28 cellular contexts compared by ENCODE assay signal in the genomic region with DNA sequence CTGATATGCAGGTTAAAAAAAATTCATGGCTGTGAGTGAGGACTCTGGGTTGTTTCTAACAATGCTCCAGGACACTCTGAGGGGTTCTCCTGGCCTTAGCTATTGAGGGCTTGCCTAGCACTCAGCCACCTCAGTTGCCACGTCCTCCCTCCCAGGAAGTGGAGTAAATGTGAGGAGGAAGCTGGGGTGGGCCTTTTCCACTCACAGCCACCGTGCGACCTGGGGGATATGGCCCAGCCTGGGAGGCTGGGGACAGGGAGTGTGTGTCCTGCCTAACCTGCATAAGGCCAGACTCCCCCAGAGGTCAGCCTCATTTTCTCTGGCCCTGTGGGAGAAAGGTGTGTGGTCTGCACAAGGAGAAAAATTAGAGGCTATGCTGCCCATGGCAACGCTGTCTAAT.
"Had no signal": no experiment of that assay in that cellular context is flagged by ENCODE, and none has a peak within 500 bp of the region (broad histone marks: within the 10 kb centered on the region; RNA-seq: fewer than 3 reads in every experiment).

No MANE protein-coding gene starts in this region.

- H3K4me1 ChIP-seq: esophagus squamous epithelium, parathyroid adenoma, stomach, thyroid gland had no signal

- H3K9me3 ChIP-seq: esophagus squamous epithelium, heart right ventricle, neutrophil, stomach, thyroid gland had no signal

- H3K36me3 ChIP-seq: thyroid gland had no signal

- H3K4me2 ChIP-seq: smooth muscle cell had no signal

- H3K27me3 Mint-ChIP-seq: effector memory CD8-positive, alpha-beta T cell; naive thymus-derived CD8-positive, alpha-beta T cell had no signal

- H3K9ac ChIP-seq: parathyroid adenoma had no signal

- H2AFZ ChIP-seq: parathyroid adenoma had no signal

- H3K79me2 ChIP-seq: parathyroid adenoma had no signal

- H3K27ac ChIP-seq: coronary artery, esophagus squamous epithelium, heart right ventricle, neutrophil, parathyroid adenoma, stomach, thyroid gland had no signal

- H3K4me3 Mint-ChIP-seq: effector memory CD8-positive, alpha-beta T cell; naive thymus-derived CD8-positive, alpha-beta T cell; neural crest cell had no signal

- H3K4me1 Mint-ChIP-seq: neural crest cell had no signal

- H3K27ac Mint-ChIP-seq: progenitor cell of endocrine pancreas had no signal

- ATAC-seq: effector memory CD8-positive, alpha-beta T cell; naive thymus-derived CD8-positive, alpha-beta T cell; sciatic nerve had no signal

- H3K9me3 Mint-ChIP-seq: effector memory CD8-positive, alpha-beta T cell; naive thymus-derived CD8-positive, alpha-beta T cell; neural crest cell had no signal

- DNase-seq: dermis blood vessel endothelial cell; effector memory CD8-positive, alpha-beta T cell; erythroblast; esophagus squamous epithelium; foreskin melanocyte; glutamatergic neuron; heart right ventricle; hippocampal formation; islet precursor cell; mesenchymal stem cell; midbrain; naive thymus-derived CD8-positive, alpha-beta T cell; stimulated activated CD4-positive, alpha-beta T cell treated with anti-CD3 and anti-CD28 coated beads, Interleukin-12 subunit alpha, Interleukin-12 subunit beta, amount 100 ng/mL, for 4 hours; stimulated activated CD4-positive, alpha-beta T cell treated with anti-CD3 and anti-CD28 coated beads, Interleukin-1b, Interleukin-23, amount 100 ng/mL, for 48 hours; stimulated activated CD4-positive, alpha-beta T cell treated with anti-CD3 and anti-CD28 coated beads, Interleukin-4, amount 100 ng/mL, for 1 hour; stimulated activated CD8-positive, alpha-beta memory T cell treated with anti-CD3 and anti-CD28 coated beads, Interleukin-4, amount 100 ng/mL, for 48 hours; stimulated activated naive CD4-positive, alpha-beta T cell treated with Interleukin-2 at 50 U/mL for 16 hours; stomach; thyroid gland; trophoblast cell had no signal

- H3K4me3 ChIP-seq: coronary artery, esophagus squamous epithelium, heart right ventricle, lung, smooth muscle cell, stomach, thyroid gland had no signal

- H3K27me3 ChIP-seq: esophagus squamous epithelium, heart right ventricle, neutrophil, stomach, thyroid gland had no signal
